Comparison of ENCODE assay signal across 9 cellular contexts in genomic region chr5:139745800-139746690, GRCh38. TPM values are rescaled to one million over a fixed set of nuclear protein-coding genes. Genes with fewer than 3 reads are reported as not detected.
DNase-seq lines count a peak whose midpoint lies in the region; ATAC-seq and TF ChIP-seq lines count a peak whose summit lies in the region.
"Had no signal": no experiment of that assay in that cellular context is flagged by ENCODE, and none has a peak within 500 bp of the region (broad histone marks: within the 10 kb centered on the region; RNA-seq: fewer than 3 reads in every experiment).

No MANE protein-coding gene starts in this region.

- peak; percentile 29 for ATAC-seq in HG03135 (IDR thresholded peaks at IDR 0.05; ENCODE audit: unreplicated experiment)

- peaks cover 40% of the 10 kb centered on the region for H3K4me1 ChIP-seq in vagina

- H3K4me3 ChIP-seq in GM12865 (ENCODE audit: low read depth, low read length), result peak overlapping the region; percentile 54
- H3K4me3 ChIP-seq in vagina, result peak overlapping the region; percentile 47 to 50

- H3K27ac Mint-ChIP-seq in activated naive CD8-positive, alpha-beta T cell, result no peak overlapping the region
- peak overlapping the region; percentile 99 for H3K27ac Mint-ChIP-seq in glutamatergic neuron (ENCODE audit: unreplicated experiment)
- H3K27ac Mint-ChIP-seq: dendritic cell treated with granulocyte-macrophage colony-stimulating factor and Interleukin-4, amounts not matched to agents 40 ng/mL and 50 ng/mL, for 4 days had no signal

- TF ChIP-seq CTCF in GM12865 (IDR thresholded peaks at IDR 0.05; ENCODE audit: insufficient read depth, low read depth, low read length, missing control alignments) (no peak), glutamatergic neuron (IDR thresholded peaks at IDR 0.05; ENCODE audit: partially characterized antibody, unreplicated experiment) (no peak), vagina (IDR thresholded peaks at IDR 0.05) (no peak)

- H3K27me3 Mint-ChIP-seq in activated naive CD8-positive, alpha-beta T cell, result no peaks in the 10 kb centered on the region
- peaks cover 39% of the 10 kb centered on the region for H3K27me3 Mint-ChIP-seq in glutamatergic neuron (ENCODE audit: unreplicated experiment)

- no peaks in the 10 kb centered on the region for H3K9me3 Mint-ChIP-seq in activated naive CD8-positive, alpha-beta T cell (ENCODE audit: low read depth)
- peaks cover 27% of the 10 kb centered on the region for H3K9me3 Mint-ChIP-seq in glutamatergic neuron (ENCODE audit: unreplicated experiment)
- H3K9me3 Mint-ChIP-seq: dendritic cell treated with granulocyte-macrophage colony-stimulating factor and Interleukin-4, amounts not matched to agents 40 ng/mL and 50 ng/mL, for 4 days had no signal

- intact Hi-C loops in vagina (cut with DNase I), result loop anchor here (5.0 kb wide), 1 partner anchor 49 kb away; no protein-coding TSS in a partner anchor

- peaks cover 30% of the 10 kb centered on the region for H3K4me1 Mint-ChIP-seq in activated naive CD8-positive, alpha-beta T cell (ENCODE audit: low read depth)
- H3K4me1 Mint-ChIP-seq in glutamatergic neuron (ENCODE audit: low read depth, unreplicated experiment), result peaks cover 60% of the 10 kb centered on the region

- no peaks in the 10 kb centered on the region for H3K36me3 Mint-ChIP-seq in activated naive CD8-positive, alpha-beta T cell
- H3K36me3 Mint-ChIP-seq in glutamatergic neuron (ENCODE audit: unreplicated experiment), result no peaks in the 10 kb centered on the region

- no peaks in the 10 kb centered on the region for H3K9me3 ChIP-seq in vagina

- H3K36me3 ChIP-seq in vagina, result no peaks in the 10 kb centered on the region

- DNase-seq in GM12865 (ENCODE audit: low read depth) (peak; percentile 54), RPMI8226 (peak; percentile 89), glutamatergic neuron (peak; percentile 78), nucleus accumbens (lab: John Stamatoyannopoulos, UW) (peak in 45 of 56 donors; percentile 27 to 84 (median 62)), vagina (ENCODE audit: extremely low spot score in 2 of 2) (no peak), NCI-H187 (lab: John Stamatoyannopoulos, UW) (no peak)

- H3K27ac ChIP-seq in vagina, result peak overlapping the region; percentile 70

- peak overlapping the region; percentile 91 for H3K4me3 Mint-ChIP-seq in activated naive CD8-positive, alpha-beta T cell
- peak overlapping the region; percentile 96 for H3K4me3 Mint-ChIP-seq in glutamatergic neuron (ENCODE audit: unreplicated experiment)

- no peak for TF ChIP-seq POLR2A in vagina (IDR thresholded peaks at IDR 0.05)

- peaks cover 4% of the 10 kb centered on the region for H3K27me3 ChIP-seq in vagina

RNA-seq across cellular contexts. Expression of gene PSD2, which starts 49.6 kb away (rescaled TPM):
- 2.3 TPM for total RNA-seq in glutamatergic neuron (ENCODE audit: unreplicated experiment)
- total RNA-seq in vagina, result 0.25 TPM

Comparison
In these comparisons a context has a peak if more than half of its experiments do, and no peak if none do; other contexts are left out.
1. DNase-seq: peak in GM12865 (single experiment), RPMI8226 (single experiment), glutamatergic neuron (single experiment) and nucleus accumbens (45 of 56); none in vagina (0 of 2) and NCI-H187 (0 of 2).